ENCODE assay signal across 33 cellular contexts in genomic region chr3:168398371-168399030, GRCh38.
A peak's percentile ranks its signal among the peaks of the same experiment; 100 is the strongest.
DNase-seq lines count a peak whose midpoint lies in the region; ATAC-seq, FAIRE-seq and TF ChIP-seq lines count a peak whose summit lies in the region.
"Had no signal": no experiment of that assay in that cellular context is flagged by ENCODE, and none has a peak within 500 bp of the region (broad histone marks: within the 10 kb centered on the region; RNA-seq: fewer than 3 reads in every experiment).

No MANE protein-coding gene starts in this region.

- in situ Hi-C loops in IMR-90 (cut with MboI; ENCODE audit: low sequenced_read_pairs), result no loop called here

- no peaks in the 10 kb centered on the region for H4K20me1 ChIP-seq in IMR-90 (ENCODE audit: insufficient read depth, low read length)

- TF ChIP-seq RAD21 in IMR-90 (IDR thresholded peaks at IDR 0.05; ENCODE audit: low read length), result no peak

- no peaks in the 10 kb centered on the region for H3K79me1 ChIP-seq in IMR-90 (ENCODE audit: low read depth in 1 of 2, low read length in 2 of 2)

- no peak overlapping the region for H2AK5ac ChIP-seq in IMR-90 (ENCODE audit: low read depth, low read length)

- no peak overlapping the region for H2BK120ac ChIP-seq in IMR-90 (ENCODE audit: low read depth, low read length)

- intact Hi-C loops in IMR-90 (cut with micrococcal nuclease), result no loop called here

- H4K91ac ChIP-seq in IMR-90 (ENCODE audit: insufficient read depth, low read depth, low read length), result no peak overlapping the region

- H4K5ac ChIP-seq in IMR-90 (ENCODE audit: low read depth, low read length), result no peak overlapping the region; the same call in 1 of the 2 replicates

- no peak for TF ChIP-seq POLR2A in IMR-90 (IDR thresholded peaks at IDR 0.05; ENCODE audit: low read depth, low read length)

- peak overlapping the region; percentile 37 for H3K27ac Mint-ChIP-seq in mesothelial cell of epicardium
- H3K27ac Mint-ChIP-seq in activated naive CD4-positive, alpha-beta T cell treated with anti-CD3 and anti-CD28 coated beads, Interleukin-2, amount 10 ng/mL, durations not matched to agents 7 days and 5 days, result no peak overlapping the region
- H3K27ac Mint-ChIP-seq: activated CD4-positive, alpha-beta memory T cell treated with anti-CD3 and anti-CD28 coated beads for 36 hours; activated naive CD8-positive, alpha-beta T cell; activated T-helper 2 cell treated with anti-CD3 and anti-CD28 coated beads, Interferon-gamma antibody, Interleukin-2, Interleukin-4, amounts not matched to agents 10 μg/mL and 5 μg/mL and 100 μg/mL, durations not matched to agents 14 hours and 24 hours and 36 hours; brain; CD4-positive, CD25-positive, alpha-beta regulatory T cell; endodermal cell; T-cell had no signal

- H3K9ac ChIP-seq in IMR-90 (ENCODE audit: low read depth, low read length), result no peak overlapping the region

- no peaks in the 10 kb centered on the region for H3K27me3 Mint-ChIP-seq in mesothelial cell of epicardium (ENCODE audit: low read depth)
- no peaks in the 10 kb centered on the region for H3K27me3 Mint-ChIP-seq in activated naive CD4-positive, alpha-beta T cell treated with anti-CD3 and anti-CD28 coated beads, Interleukin-2, amount 10 ng/mL, durations not matched to agents 7 days and 5 days
- H3K27me3 Mint-ChIP-seq: activated CD4-positive, alpha-beta memory T cell treated with anti-CD3 and anti-CD28 coated beads for 36 hours; activated naive CD8-positive, alpha-beta T cell; brain; CD4-positive, CD25-positive, alpha-beta regulatory T cell; T-cell had no signal

- H3K4me3 ChIP-seq in AG09309 (ENCODE audit: control insufficient read depth, low read depth, low read length) (no peak overlapping the region), IMR-90 (ENCODE audit: insufficient read depth, low read depth, low read length) (no peak overlapping the region), bronchial epithelial cell (ENCODE audit: low read depth, low read length) (no peak overlapping the region)
- H3K4me3 ChIP-seq: coronary artery, esophagus muscularis mucosa, HAP-1, lower lobe of right lung, upper lobe of right lung had no signal

- H3K4me2 ChIP-seq in IMR-90 (ENCODE audit: low read depth, low read length), result no peak overlapping the region

- FAIRE-seq in bronchial epithelial cell (lab: Jason Lieb, UNC), result no peak
- FAIRE-seq: GM12892 had no signal

- DNase-seq in AG09309 (ENCODE audit: low read depth), result peak; percentile 1
- DNase-seq in IMR-90, result peak; percentile 81
- peak; percentile 15 for DNase-seq in bronchial epithelial cell (ENCODE audit: low read depth)
- no peak for DNase-seq in mesothelial cell of epicardium (ENCODE audit: low spot score in 2 of 2, unreplicated experiment in 2 of 2)
- no peak for DNase-seq in UCSD-AML1 (lab: John Stamatoyannopoulos, UW; ENCODE audit: unreplicated experiment)
- DNase-seq in activated naive CD4-positive, alpha-beta T cell treated with anti-CD3 and anti-CD28 coated beads, Interleukin-2, amount 10 ng/mL, durations not matched to agents 7 days and 5 days, result no peak
- no peak for DNase-seq in central memory CD4-positive, alpha-beta T cell
- DNase-seq: ACHN; activated CD4-positive, alpha-beta memory T cell treated with anti-CD3 and anti-CD28 coated beads for 36 hours; activated CD8-positive, alpha-beta memory T cell treated with anti-CD3 and anti-CD28 coated beads, Interleukin-2, amount 50 U/mL, for 48 hours; CD4-positive, CD25-positive, alpha-beta regulatory T cell; EL; endodermal cell; kidney glomerular epithelial cell; lower lobe of right lung; NCI-H1436; posterior cingulate gyrus; SIG-M5; T-cell; upper lobe of right lung had no signal

- H3K9me3 Mint-ChIP-seq in mesothelial cell of epicardium, result peaks cover 11% of the 10 kb centered on the region
- H3K9me3 Mint-ChIP-seq in activated naive CD4-positive, alpha-beta T cell treated with anti-CD3 and anti-CD28 coated beads, Interleukin-2, amount 10 ng/mL, durations not matched to agents 7 days and 5 days, result no peaks in the 10 kb centered on the region
- H3K9me3 Mint-ChIP-seq: activated T-helper 2 cell treated with anti-CD3 and anti-CD28 coated beads, Interferon-gamma antibody, Interleukin-2, Interleukin-4, amounts not matched to agents 10 μg/mL and 5 μg/mL and 100 μg/mL, durations not matched to agents 14 hours and 24 hours and 36 hours; endodermal cell; neural crest cell had no signal

- peak; percentile 95 for ATAC-seq in IMR-90 (ENCODE audit: low read depth)
- no peak for ATAC-seq in HG02884 (IDR thresholded peaks at IDR 0.05; ENCODE audit: unreplicated experiment)
- ATAC-seq: activated CD4-positive, CD25-positive, alpha-beta regulatory T cell treated with anti-CD3 and anti-CD28 coated beads, Interleukin-2, amount 50 U/mL, for 24 hours; lower lobe of right lung; Panc1; sciatic nerve; T-cell; upper lobe of right lung had no signal

- H2AFZ ChIP-seq in IMR-90 (replicated peaks; ENCODE audit: low read length, poor library complexity), result no peak overlapping the region

- TF ChIP-seq CTCF in AG09309 (IDR thresholded peaks at IDR 0.05; ENCODE audit: control insufficient read depth, insufficient read depth, low read depth, low read length, missing control alignments), result no peak
- no peak for TF ChIP-seq CTCF in IMR-90 (conservative IDR thresholded peaks at IDR 0.05; ENCODE audit: low read depth, low read length)
- TF ChIP-seq CTCF in bronchial epithelial cell (IDR thresholded peaks at IDR 0.05; ENCODE audit: insufficient read depth, low read length, severe bottlenecking), result no peak
- TF ChIP-seq CTCF in mesothelial cell of epicardium (IDR thresholded peaks at IDR 0.05; ENCODE audit: unreplicated experiment), result no peak

- peaks cover 20% of the 10 kb centered on the region for H3K4me1 Mint-ChIP-seq in mesothelial cell of epicardium
- no peaks in the 10 kb centered on the region for H3K4me1 Mint-ChIP-seq in activated naive CD4-positive, alpha-beta T cell treated with anti-CD3 and anti-CD28 coated beads, Interleukin-2, amount 10 ng/mL, durations not matched to agents 7 days and 5 days
- H3K4me1 Mint-ChIP-seq: brain; CD4-positive, CD25-positive, alpha-beta regulatory T cell; endodermal cell; neural crest cell; T-cell had no signal

- H3K27ac ChIP-seq in IMR-90 (ENCODE audit: insufficient read depth, low read length), result no peak overlapping the region
- H3K27ac ChIP-seq: coronary artery, esophagus muscularis mucosa, HL-60, lower lobe of right lung, upper lobe of right lung had no signal

- H2AK9ac ChIP-seq in IMR-90 (replicated peaks; ENCODE audit: low read depth, low read length, poor library complexity), result no peak overlapping the region

- H3K36me3 Mint-ChIP-seq in mesothelial cell of epicardium, result peaks cover 30% of the 10 kb centered on the region
- no peaks in the 10 kb centered on the region for H3K36me3 Mint-ChIP-seq in activated naive CD4-positive, alpha-beta T cell treated with anti-CD3 and anti-CD28 coated beads, Interleukin-2, amount 10 ng/mL, durations not matched to agents 7 days and 5 days
- H3K36me3 Mint-ChIP-seq: activated CD4-positive, alpha-beta memory T cell treated with anti-CD3 and anti-CD28 coated beads for 36 hours; activated naive CD8-positive, alpha-beta T cell; brain; CD4-positive, CD25-positive, alpha-beta regulatory T cell; T-cell had no signal

- H2BK15ac ChIP-seq in IMR-90 (ENCODE audit: low read depth, low read length), result no peak overlapping the region

- CTCF ChIA-PET in IMR-90 (lab: Yijun Ruan, JAX), result no interaction called here
- CTCF ChIA-PET in activated naive CD4-positive, alpha-beta T cell treated with anti-CD3 and anti-CD28 coated beads, Interleukin-2, amount 10 ng/mL, durations not matched to agents 7 days and 5 days (lab: Charles Lee), result no interaction called here

- H4K8ac ChIP-seq in IMR-90 (ENCODE audit: low read depth in 2 of 2, low read length in 2 of 2), result no peak overlapping the region

- 0 out of 2 replicates have a peak, but pooled peaks cover 1% of the 10 kb centered on the region for H3K4me1 ChIP-seq in IMR-90 (ENCODE audit: control insufficient read depth, insufficient read depth, low read length)
- H3K4me1 ChIP-seq: esophagus muscularis mucosa, HAP-1, lower lobe of right lung, upper lobe of right lung had no signal

- no TSS peak for BruUV-seq in IMR-90 (replicated peaks; lab: Mats Ljungman, UMichigan)

- H3K36me3 ChIP-seq in IMR-90 (ENCODE audit: control insufficient read depth, insufficient read depth, low read length), result no peaks in the 10 kb centered on the region
- no peaks in the 10 kb centered on the region for H3K36me3 ChIP-seq in bronchial epithelial cell (ENCODE audit: control insufficient read depth, insufficient read depth, low read length)
- H3K36me3 ChIP-seq: esophagus muscularis mucosa, HAP-1, lower lobe of right lung, upper lobe of right lung had no signal

- H3K9me3 ChIP-seq in IMR-90 (ENCODE audit: control insufficient read depth, insufficient read depth, low read length), result no peaks in the 10 kb centered on the region
- H3K9me3 ChIP-seq: esophagus muscularis mucosa, HAP-1, lower lobe of right lung, upper lobe of right lung had no signal

- H2BK20ac ChIP-seq in IMR-90 (ENCODE audit: low read depth, low read length), result no peak overlapping the region

- H3K56ac ChIP-seq in IMR-90 (ENCODE audit: extremely low read depth, insufficient read depth, low read length), result no peak overlapping the region

- H3K23ac ChIP-seq in IMR-90 (ENCODE audit: low read depth, low read length), result no peak overlapping the region

- no peak overlapping the region for H2BK5ac ChIP-seq in IMR-90 (ENCODE audit: low read depth, low read length, poor library complexity, severe bottlenecking)

- H3K18ac ChIP-seq in IMR-90 (ENCODE audit: low read depth, low read length), result no peak overlapping the region

- H3K14ac ChIP-seq in IMR-90 (replicated peaks; ENCODE audit: low read depth, low read length), result no peak overlapping the region

- no peak overlapping the region for H3K4me3 Mint-ChIP-seq in mesothelial cell of epicardium
- H3K4me3 Mint-ChIP-seq in activated naive CD4-positive, alpha-beta T cell treated with anti-CD3 and anti-CD28 coated beads, Interleukin-2, amount 10 ng/mL, durations not matched to agents 7 days and 5 days, result no peak overlapping the region
- H3K4me3 Mint-ChIP-seq: activated CD4-positive, alpha-beta memory T cell treated with anti-CD3 and anti-CD28 coated beads for 36 hours; activated naive CD8-positive, alpha-beta T cell; brain; CD4-positive, CD25-positive, alpha-beta regulatory T cell; endodermal cell; neural crest cell; T-cell had no signal

- H3K9me1 ChIP-seq in IMR-90 (ENCODE audit: insufficient read depth, low read length), result no peaks in the 10 kb centered on the region

- dilution Hi-C loops in IMR-90 (cut with HindIII; ENCODE audit: low sequenced_read_pairs, unreplicated experiment), result no loop called here

- POLR2A ChIA-PET in IMR-90 (lab: Charles Lee; ENCODE audit: unreplicated experiment), result no interaction called here

- no peak overlapping the region for H3K4ac ChIP-seq in IMR-90 (ENCODE audit: low read depth, low read length)

- H3K27me3 ChIP-seq in IMR-90 (ENCODE audit: control insufficient read depth, insufficient read depth, low read length) (no peaks in the 10 kb centered on the region; the same call in 1 of the 2 replicates), bronchial epithelial cell (ENCODE audit: control insufficient read depth, insufficient read depth, low read length) (no peaks in the 10 kb centered on the region)
- H3K27me3 ChIP-seq: esophagus muscularis mucosa, upper lobe of right lung had no signal

TF ChIP-seq in IMR-90, 13 proteins besides CTCF, POLR2A, EP300 and RAD21:
- TF ChIP-seq MAFK (IDR thresholded peaks at IDR 0.05; ENCODE audit: low read depth, low read length) (peak; percentile 37), RFX5 (IDR thresholded peaks at IDR 0.05; ENCODE audit: low read depth, low read length) (no peak)

Comparison
In these comparisons a context has a peak if more than half of its experiments do, and no peak if none do; other contexts are left out.
1. DNase-seq: peak in AG09309 (single experiment), IMR-90 (single experiment) and bronchial epithelial cell (single experiment); none in mesothelial cell of epicardium (0 of 2), UCSD-AML1 (single experiment), activated naive CD4-positive, alpha-beta T cell treated with anti-CD3 and anti-CD28 coated beads, Interleukin-2, amount 10 ng/mL, durations not matched to agents 7 days and 5 days (single experiment) and central memory CD4-positive, alpha-beta T cell (single experiment).